ENCODE assay signal across 11 cellular contexts in genomic region chr14:69710378-69710777, GRCh38. TPM values are rescaled to one million over a fixed set of nuclear protein-coding genes. Genes with fewer than 3 reads are reported as not detected.
DNase-seq lines count a peak whose midpoint lies in the region; ATAC-seq, FAIRE-seq and TF ChIP-seq lines count a peak whose summit lies in the region.
"Had no signal": no experiment of that assay in that cellular context is flagged by ENCODE, and none has a peak within 500 bp of the region (broad histone marks: within the 10 kb centered on the region; RNA-seq: fewer than 3 reads in every experiment).

No MANE protein-coding gene starts in this region.

- FAIRE-seq in kidney (lab: Jason Lieb, UNC) = no peak
- FAIRE-seq: endothelial cell of umbilical vein had no signal

- H3K27ac Mint-ChIP-seq in activated CD4-positive, alpha-beta T cell treated with anti-CD3 and anti-CD28 coated beads, Interleukin-2, amount 10 ng/mL, durations not matched to agents 7 days and 5 days = peak overlapping the region; percentile 6
- H3K27ac Mint-ChIP-seq in T-cell = peak overlapping the region; percentile 15 to 39
- H3K27ac Mint-ChIP-seq in stimulated activated effector memory CD8-positive, alpha-beta T cell treated with anti-CD3 and anti-CD28 coated beads, Interleukin-12 subunit alpha, Interleukin-12 subunit beta, amount 100 ng/mL, for 72 hours = peak overlapping the region; percentile 95

- H3K27me3 ChIP-seq in left ventricle myocardium inferior (ENCODE audit: low read depth) = no peaks in the 10 kb centered on the region
- H3K27me3 ChIP-seq: Peyer's patch had no signal

- H3K27ac ChIP-seq in left ventricle myocardium inferior (replicated peaks) (peak overlapping the region; percentile 77), kidney (ENCODE audit: low read depth in 2 of 2, low read length in 2 of 2) (no peak overlapping the region)

- no peak for DNase-seq in activated CD4-positive, alpha-beta T cell treated with anti-CD3 and anti-CD28 coated beads, Interleukin-2, amount 10 ng/mL, durations not matched to agents 7 days and 5 days
- DNase-seq in activated CD4-positive, alpha-beta T cell treated with anti-CD3 and anti-CD28 coated beads, Interleukin-2, amount 50 U/mL, for 4 hours = no peak
- DNase-seq in T-cell = no peak
- no peak for DNase-seq in left ventricle myocardium inferior
- no peak for DNase-seq in stimulated activated effector memory CD8-positive, alpha-beta T cell treated with anti-CD3 and anti-CD28 coated beads, Interleukin-12 subunit alpha, Interleukin-12 subunit beta, amount 100 ng/mL, for 72 hours (ENCODE audit: low spot score in 2 of 2)
- no peak for DNase-seq in sciatic nerve (ENCODE audit: low spot score)
- DNase-seq in kidney = no peak
- DNase-seq: NCI-H1930 had no signal

- CTCF ChIA-PET in activated CD4-positive, alpha-beta T cell treated with anti-CD3 and anti-CD28 coated beads, Interleukin-2, amount 10 ng/mL, durations not matched to agents 7 days and 5 days (lab: Charles Lee) = interaction anchor here (1.2 to 2.0 kb wide), 6 partner anchors 8 to 130 kb away, joined by 3 to 6 read pairs (median 4); no protein-coding TSS in a partner anchor
- CTCF ChIA-PET in T-cell (lab: Charles Lee) = interaction anchor here (0.6 to 1.4 kb wide), 3 partner anchors 106 to 822 kb away, joined by 3 to 5 read pairs (median 3); no protein-coding TSS in a partner anchor

- H3K4me1 ChIP-seq in left ventricle myocardium inferior (peaks cover 59% of the 10 kb centered on the region), kidney (ENCODE audit: control insufficient read depth in 1 of 2, insufficient read depth in 1 of 2, low read depth in 1 of 2, low read length in 2 of 2) (peaks cover 25 to 28% of the 10 kb centered on the region in 2 donors)

- POLR2A ChIA-PET in activated CD4-positive, alpha-beta T cell treated with anti-CD3 and anti-CD28 coated beads, Interleukin-2, amount 10 ng/mL, durations not matched to agents 7 days and 5 days (lab: Charles Lee) = no interaction called here
- POLR2A ChIA-PET in T-cell (lab: Charles Lee) = no interaction called here

- H3K4me1 Mint-ChIP-seq in activated CD4-positive, alpha-beta T cell treated with anti-CD3 and anti-CD28 coated beads, Interleukin-2, amount 10 ng/mL, durations not matched to agents 7 days and 5 days = peaks cover 72% of the 10 kb centered on the region
- H3K4me1 Mint-ChIP-seq in T-cell = peaks cover 33 to 43% (median 35%) of the 10 kb centered on the region in 3 donors
- peaks cover 59% of the 10 kb centered on the region for H3K4me1 Mint-ChIP-seq in stimulated activated effector memory CD8-positive, alpha-beta T cell treated with anti-CD3 and anti-CD28 coated beads, Interleukin-12 subunit alpha, Interleukin-12 subunit beta, amount 100 ng/mL, for 72 hours

- H3K27me3 Mint-ChIP-seq in activated CD4-positive, alpha-beta T cell treated with anti-CD3 and anti-CD28 coated beads, Interleukin-2, amount 10 ng/mL, durations not matched to agents 7 days and 5 days = no peaks in the 10 kb centered on the region
- H3K27me3 Mint-ChIP-seq in T-cell = no peaks in the 10 kb centered on the region

- intact Hi-C loops in left ventricle myocardium inferior (cut with micrococcal nuclease) (no loop called here), sciatic nerve (cut with DNase I) (no loop called here), kidney (cut with DNase I) (no loop called here)

- H3K9ac ChIP-seq in kidney (ENCODE audit: low read length in 2 of 2) = no peak overlapping the region

- peaks cover 41% of the 10 kb centered on the region for H3K36me3 ChIP-seq in left ventricle myocardium inferior
- peaks cover 15 to 33% of the 10 kb centered on the region in 2 donors for H3K36me3 ChIP-seq in kidney (ENCODE audit: control insufficient read depth in 1 of 2, insufficient read depth in 2 of 2, low read length in 2 of 2)

- no peaks in the 10 kb centered on the region for H3K9me3 ChIP-seq in left ventricle myocardium inferior (replicated peaks)
- no peaks in the 10 kb centered on the region for H3K9me3 ChIP-seq in kidney (ENCODE audit: control insufficient read depth in 1 of 2, low read length in 2 of 2)
- H3K9me3 ChIP-seq: Peyer's patch had no signal

- no peak overlapping the region for H3K4me3 ChIP-seq in left ventricle myocardium inferior
- no peak overlapping the region for H3K4me3 ChIP-seq in kidney (ENCODE audit: low read length in 2 of 2)
- H3K4me3 ChIP-seq: Peyer's patch had no signal

- H3K9me3 Mint-ChIP-seq in activated CD4-positive, alpha-beta T cell treated with anti-CD3 and anti-CD28 coated beads, Interleukin-2, amount 10 ng/mL, durations not matched to agents 7 days and 5 days = no peaks in the 10 kb centered on the region
- no peaks in the 10 kb centered on the region for H3K9me3 Mint-ChIP-seq in T-cell
- no peaks in the 10 kb centered on the region for H3K9me3 Mint-ChIP-seq in stimulated activated effector memory CD8-positive, alpha-beta T cell treated with anti-CD3 and anti-CD28 coated beads, Interleukin-12 subunit alpha, Interleukin-12 subunit beta, amount 100 ng/mL, for 72 hours

- peaks cover 79% of the 10 kb centered on the region for H3K36me3 Mint-ChIP-seq in activated CD4-positive, alpha-beta T cell treated with anti-CD3 and anti-CD28 coated beads, Interleukin-2, amount 10 ng/mL, durations not matched to agents 7 days and 5 days (ENCODE audit: low read depth)
- peaks cover 54% of the 10 kb centered on the region for H3K36me3 Mint-ChIP-seq in T-cell
- H3K36me3 Mint-ChIP-seq in stimulated activated effector memory CD8-positive, alpha-beta T cell treated with anti-CD3 and anti-CD28 coated beads, Interleukin-12 subunit alpha, Interleukin-12 subunit beta, amount 100 ng/mL, for 72 hours = peaks cover 100% of the 10 kb centered on the region

- H3K4me3 Mint-ChIP-seq in activated CD4-positive, alpha-beta T cell treated with anti-CD3 and anti-CD28 coated beads, Interleukin-2, amount 10 ng/mL, durations not matched to agents 7 days and 5 days = no peak overlapping the region
- H3K4me3 Mint-ChIP-seq in T-cell = no peak overlapping the region
- H3K4me3 Mint-ChIP-seq in stimulated activated effector memory CD8-positive, alpha-beta T cell treated with anti-CD3 and anti-CD28 coated beads, Interleukin-12 subunit alpha, Interleukin-12 subunit beta, amount 100 ng/mL, for 72 hours = no peak overlapping the region

- TF ChIP-seq CTCF in left ventricle myocardium inferior (IDR thresholded peaks at IDR 0.05; ENCODE audit: borderline replicate concordance) (no peak), kidney (IDR thresholded peaks at IDR 0.05; ENCODE audit: borderline replicate concordance, extremely low read depth, insufficient read depth) (no peak)

- no peak for ATAC-seq in T-cell (replicated peaks in 1 of 4)
- no peak for ATAC-seq in stimulated activated effector memory CD8-positive, alpha-beta T cell treated with anti-CD3 and anti-CD28 coated beads, Interleukin-12 subunit alpha, Interleukin-12 subunit beta, amount 100 ng/mL, for 72 hours
- ATAC-seq in sciatic nerve = no peak
- no peak for ATAC-seq in HG02973 (IDR thresholded peaks at IDR 0.05; ENCODE audit: unreplicated experiment)

RNA-seq across cellular contexts. Expression of gene SRSF5, which starts 56.6 kb away (rescaled TPM):
- 100 to 1,000 TPM; 390 to 392 TPM for total RNA-seq in activated CD4-positive, alpha-beta T cell treated with anti-CD3 and anti-CD28 coated beads, Interleukin-2, amount 10 ng/mL, durations not matched to agents 7 days and 5 days
- total RNA-seq in T-cell = 1,000 to 10,000 TPM in 2 of 5 donors, 100 to 1,000 TPM in 3; 788 to 1,543 (median 848) TPM
- 167 TPM for total RNA-seq in left ventricle myocardium inferior
- 566 TPM for total RNA-seq in sciatic nerve
- 340 TPM for total RNA-seq in kidney
- polyA plus RNA-seq in kidney (ENCODE audit: insufficient read depth, low read depth, low replicate concordance) = 207 TPM

Comparison
In these comparisons a context has a peak if more than half of its experiments do, and no peak if none do; other contexts are left out.
1. H3K27ac Mint-ChIP-seq: peak in every context shown above with its lines; median percentile 95 in stimulated activated effector memory CD8-positive, alpha-beta T cell treated with anti-CD3 and anti-CD28 coated beads, Interleukin-12 subunit alpha, Interleukin-12 subunit beta, amount 100 ng/mL, for 72 hours; 27 in T-cell; 6 in activated CD4-positive, alpha-beta T cell treated with anti-CD3 and anti-CD28 coated beads, Interleukin-2, amount 10 ng/mL, durations not matched to agents 7 days and 5 days.